6 cellular contexts compared by ENCODE assay signal in the genomic region with DNA sequence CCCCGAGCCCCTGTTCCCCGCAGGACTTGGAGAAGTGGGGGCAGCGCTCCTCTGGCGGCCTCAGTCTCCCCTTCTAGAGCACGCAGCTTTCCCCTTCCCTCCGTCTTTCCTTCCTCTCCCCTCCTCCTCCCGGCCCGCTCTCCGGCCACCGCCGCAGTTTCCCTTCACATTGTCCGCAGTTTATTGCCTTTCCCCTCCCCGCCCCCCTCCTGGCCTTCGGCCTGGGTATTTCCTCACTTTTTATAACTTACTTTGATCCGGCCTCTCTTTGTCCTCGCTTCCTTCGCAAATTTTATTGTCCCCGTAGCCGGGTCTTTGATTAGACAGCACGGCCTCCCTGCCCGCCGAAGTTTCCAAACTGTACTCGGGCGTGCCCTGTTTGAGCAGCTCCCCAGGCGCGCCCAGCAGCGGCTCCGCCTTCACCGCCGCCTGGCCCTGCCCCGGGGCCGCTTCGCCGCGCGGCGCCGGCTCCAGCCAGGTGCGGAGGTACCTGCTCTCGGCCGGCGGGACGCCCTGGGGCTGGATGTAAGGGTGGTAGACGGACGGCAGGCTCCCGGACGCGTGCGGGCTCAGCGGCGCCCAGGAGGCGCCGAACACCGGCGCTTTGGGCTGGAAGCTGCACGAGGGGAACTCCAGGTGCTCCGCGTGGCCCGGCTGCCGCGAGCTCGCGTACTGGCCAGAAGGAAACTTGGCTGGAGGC. TPM values are rescaled to one million over a fixed set of nuclear protein-coding genes. Genes with fewer than 3 reads are reported as not detected.
DNase-seq lines count a peak whose midpoint lies in the region; TF ChIP-seq lines count a peak whose summit lies in the region.

No MANE protein-coding gene starts in this region.

- no peak for TF ChIP-seq POLR2A in spleen (IDR thresholded peaks at IDR 0.05)

- H3K4me3 ChIP-seq in NT2/D1 (ENCODE audit: insufficient read length, low read depth) (peak overlapping the region; percentile 49), epithelial cell of esophagus (ENCODE audit: low read length) (no peak overlapping the region), spleen (peak overlapping the region; percentile 12 to 69 (median 40))

- H3K4me1 ChIP-seq in NT2/D1 (ENCODE audit: insufficient read depth, insufficient read length) (peaks cover 4% of the 10 kb centered on the region), spleen (peaks cover 22 to 31% (median 26%) of the 10 kb centered on the region in 6 donors)

- CTCF ChIA-PET in HEK293T (lab: Yijun Ruan, JAX), result interaction anchor here (0.8 to 3.1 kb wide), 2 partner anchors 11 to 13 kb away, joined by 3 to 23 read pairs; no protein-coding TSS in a partner anchor

- 1% methylated on average over 58 to 63 of the region's 63 CpGs for WGBS in spleen, 5 donors

- H3K9ac ChIP-seq in NT2/D1 (ENCODE audit: insufficient read length, low read depth), result peak overlapping the region; percentile 69

- no peak for TF ChIP-seq CTCF in epithelial cell of esophagus (IDR thresholded peaks at IDR 0.05; ENCODE audit: insufficient read depth, low read depth, low read length, missing control alignments)
- no peak for TF ChIP-seq CTCF in spleen (IDR thresholded peaks at IDR 0.05 in 8 of 11, conservative IDR thresholded peaks at IDR 0.05 in 3 of 11)

- peaks cover 7% of the 10 kb centered on the region; the same call in 1 of the 2 replicates for H3K9me3 ChIP-seq in NT2/D1 (ENCODE audit: insufficient read depth, low read length)
- H3K9me3 ChIP-seq in spleen, result no peaks in the 10 kb centered on the region

- H3K27ac ChIP-seq in spleen, result no peak overlapping the region

- H3K27me3 ChIP-seq in NT2/D1 (ENCODE audit: insufficient read depth, insufficient read length), result peaks cover 97% of the 10 kb centered on the region
- peaks cover 15 to 100% (median 100%) of the 10 kb centered on the region in 7 donors for H3K27me3 ChIP-seq in spleen (replicated peaks in 1 of 7)

- H3K36me3 ChIP-seq in NT2/D1 (ENCODE audit: insufficient read depth, insufficient read length, low read length) (peaks cover 6% of the 10 kb centered on the region), spleen (no peaks in the 10 kb centered on the region)

- POLR2A ChIA-PET in HEK293T (lab: Yijun Ruan, JAX), result interaction anchor here (0.8 to 4.0 kb wide), 18 partner anchors 10 to 469 kb away, joined by 3 to 23 read pairs (median 4); partner anchors contain the start of genes HOXB13 and HOXB8

- intact Hi-C loops in spleen (cut with DNase I; ENCODE audit: low total_unique reads), result no loop called here

- DNase-seq in COR-L47 (lab: John Stamatoyannopoulos, UW), result peak; percentile 40
- DNase-seq in NT2/D1 (ENCODE audit: low read depth, low spot score), result no peak
- peak; percentile 23 for DNase-seq in epithelial cell of esophagus (ENCODE audit: low read depth)
- DNase-seq in spleen, result no peak
- DNase-seq in NCI-H187 treated with DMSO at 0.1 percent for 48 hours (lab: John Stamatoyannopoulos, UW), result no peak
- no peak for DNase-seq in HEK293T (ENCODE audit: extremely low spot score)

TF ChIP-seq in HEK293T, 16 proteins besides CTCF, POLR2A, EP300 and RAD21:
- TF ChIP-seq HDGF (IDR thresholded peaks at IDR 0.05; ENCODE audit: borderline replicate concordance), result no peak
- no peak for TF ChIP-seq FOXM1 (IDR thresholded peaks at IDR 0.05; ENCODE audit: borderline replicate concordance)
- TF ChIP-seq ZNF384 (IDR thresholded peaks at IDR 0.05), result no peak

RNA-seq across cellular contexts. Expression of gene HOXB9, which starts 0.5 kb away (rescaled TPM):
- total RNA-seq in spleen, result under 1 TPM in 2 of 7 donors, not detected in 5; 0.30 to 0.42 TPM
- under 1 TPM; 0.10 to 0.50 (median 0.50) TPM for polyA plus RNA-seq in spleen

RNA-seq across cellular contexts. Expression of gene HOXB8, which starts 10.6 kb away (rescaled TPM):
- not detected for total RNA-seq in spleen
- under 1 TPM in 2 of 3 donors, not detected in 1; 0.07 to 0.14 TPM for polyA plus RNA-seq in spleen

RNA-seq across cellular contexts. Expression of gene HOXB7, which starts 14.8 kb away (rescaled TPM):
- 1 to 10 TPM; 1.3 to 3.5 (median 2.7) TPM for total RNA-seq in spleen
- polyA plus RNA-seq in spleen, result 1 to 10 TPM; 3.2 to 7.5 (median 3.3) TPM

RNA-seq across cellular contexts. Expression of gene HOXB6, which starts 20.9 kb away (rescaled TPM):
- total RNA-seq in spleen, result 1 to 10 TPM; 1.2 to 4.5 (median 3.3) TPM
- polyA plus RNA-seq in spleen, result 1 to 10 TPM; 1.7 to 3.4 (median 2.1) TPM

RNA-seq across cellular contexts. Expression of gene HOXB5, which starts 32.1 kb away (rescaled TPM):
- total RNA-seq in spleen, result 1 to 10 TPM in 3 of 7 donors, under 1 TPM in 4; 0.43 to 2.6 (median 0.67) TPM
- 1 to 10 TPM in 2 of 3 donors, under 1 TPM in 1; 0.91 to 1.5 (median 1.3) TPM for polyA plus RNA-seq in spleen

Comparison
In these comparisons a context has a peak if more than half of its experiments do, and no peak if none do; other contexts are left out.
1. DNase-seq: peak in COR-L47 (single experiment) and epithelial cell of esophagus (single experiment); none in NT2/D1 (single experiment), spleen (single experiment), NCI-H187 treated with DMSO at 0.1 percent for 48 hours (single experiment) and HEK293T (single experiment).